1 cellular context compared by ENCODE assay signal in the genomic region with DNA sequence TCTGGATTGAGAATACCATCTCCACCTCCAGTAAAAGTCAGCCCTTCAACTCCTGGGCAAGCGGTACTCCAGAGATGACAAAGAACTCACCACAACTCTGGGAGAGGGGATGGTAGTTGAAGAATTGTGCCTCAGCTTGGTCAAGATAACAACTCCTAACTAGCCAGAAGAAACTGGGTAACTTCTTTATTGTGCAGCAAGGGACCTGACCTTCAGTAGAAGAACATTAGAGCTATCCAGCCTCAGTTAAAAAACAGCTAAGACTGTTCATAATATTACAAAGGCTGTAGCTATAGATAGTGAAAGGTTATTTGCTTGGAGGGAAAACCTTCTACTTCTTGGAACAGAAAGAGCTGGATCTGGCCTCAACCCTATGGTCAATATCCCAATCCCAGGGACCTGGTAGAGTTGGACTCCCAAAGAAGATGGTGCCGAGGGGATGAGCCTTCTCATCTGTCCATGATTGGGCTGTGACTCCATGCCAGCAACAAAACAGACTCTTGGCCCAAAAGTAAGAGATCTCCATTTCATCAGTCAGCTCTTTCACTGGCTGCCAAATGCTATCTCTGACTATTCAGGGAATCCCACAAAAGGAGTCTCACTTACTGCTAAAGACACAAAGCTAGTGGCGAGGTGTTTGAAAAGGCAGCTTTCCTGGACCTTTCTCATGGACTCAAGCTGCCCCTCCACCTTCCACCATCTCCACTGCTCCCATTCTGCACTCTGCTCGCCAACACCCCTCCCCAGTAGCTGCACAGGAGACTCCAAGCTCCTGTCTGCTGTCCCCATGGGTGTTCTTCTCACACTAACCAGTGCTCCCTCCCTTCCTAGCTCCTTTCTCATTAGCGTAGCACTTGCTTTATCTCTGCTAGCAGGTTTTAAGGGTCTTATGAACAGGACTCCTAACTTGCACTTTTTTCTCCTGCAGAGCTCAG.
TF ChIP-seq lines count a peak whose summit lies in the region.

No MANE protein-coding gene starts in this region.

TF ChIP-seq in K562, 482 proteins besides CTCF, POLR2A, EP300 and RAD21 (continued from another document and continues in another):
- TF ChIP-seq NR0B1 (IDR thresholded peaks at IDR 0.05; ENCODE audit: partially characterized antibody) (no peak), ZNF134 (CRISPR knock-in tag; conservative IDR thresholded peaks at IDR 0.05) (no peak), THRAP3 (IDR thresholded peaks at IDR 0.05; ENCODE audit: borderline replicate concordance) (no peak), FOS (IDR thresholded peaks at IDR 0.05; ENCODE audit: extremely low read depth, insufficient read length) (no peak), SETDB1 (IDR thresholded peaks at IDR 0.05; ENCODE audit: low read length) (no peak), ZNF444 (CRISPR knock-in tag; IDR thresholded peaks at IDR 0.05) (peak; percentile 71; the same call in 1 of the 2 replicates), GATA2 (CRISPR knock-in tag; IDR thresholded peaks at IDR 0.05) (no peak), ZBTB1 (CRISPR knock-in tag; IDR thresholded peaks at IDR 0.05; ENCODE audit: borderline replicate concordance, low read depth) (peak; percentile 45; the same call in 1 of the 2 replicates), SMARCB1 (IDR thresholded peaks at IDR 0.05; ENCODE audit: insufficient read length, low read depth) (no peak), ELF1 (tag; IDR thresholded peaks at IDR 0.05) (no peak), HNRNPL (IDR thresholded peaks at IDR 0.05; ENCODE audit: low read depth, low read length) (peak; percentile 36; the same call in 1 of the 2 replicates), ZNF165 (CRISPR knock-in tag; IDR thresholded peaks at IDR 0.05; ENCODE audit: borderline replicate concordance) (no peak), XRCC5 (IDR thresholded peaks at IDR 0.05; ENCODE audit: low read depth, low read length) (no peak), TAF15 (IDR thresholded peaks at IDR 0.05; ENCODE audit: low read depth, low read length) (no peak), ZBTB26 (CRISPR knock-in tag; IDR thresholded peaks at IDR 0.05) (peak; percentile 99), FOXJ2 (tag; IDR thresholded peaks at IDR 0.05) (no peak), XRCC3 (IDR thresholded peaks at IDR 0.05) (no peak), DMBX1 (CRISPR knock-in tag; IDR thresholded peaks at IDR 0.05; ENCODE audit: borderline replicate concordance) (no peak), FOXM1 (IDR thresholded peaks at IDR 0.05; ENCODE audit: low read depth) (no peak), FOXM1 (CRISPR knock-in tag; IDR thresholded peaks at IDR 0.05; ENCODE audit: low read depth) (no peak), FOSL1 (tag; conservative IDR thresholded peaks at IDR 0.05) (no peak; the same call in 1 of the 2 replicates), ETS2 (tag; IDR thresholded peaks at IDR 0.05; ENCODE audit: borderline replicate concordance, poor library complexity, severe bottlenecking) (no peak), DPF2 (IDR thresholded peaks at IDR 0.05) (no peak), RNF2 (IDR thresholded peaks at IDR 0.05) (peak; percentile 91), USF2 (CRISPR knock-in tag; IDR thresholded peaks at IDR 0.05) (no peak), KLF1 (tag; IDR thresholded peaks at IDR 0.05) (no peak), ZNF146 (CRISPR knock-in tag; IDR thresholded peaks at IDR 0.05; ENCODE audit: unreplicated experiment) (no peak), LCOR (CRISPR knock-in tag; IDR thresholded peaks at IDR 0.05) (peak; percentile 52; the same call in 1 of the 2 replicates), TBP (optimal IDR thresholded peaks at IDR 0.05; ENCODE audit: low read depth, low read length) (peak; percentile 98), ILK (tag; IDR thresholded peaks at IDR 0.05; ENCODE audit: borderline replicate concordance, low read depth) (no peak), SNRNP70 (optimal IDR thresholded peaks at IDR 0.05; ENCODE audit: low read depth, low read length) (no peak), HMG20B (CRISPR knock-in tag; IDR thresholded peaks at IDR 0.05) (peak; percentile 88), FOXP4 (CRISPR knock-in tag; IDR thresholded peaks at IDR 0.05; ENCODE audit: borderline replicate concordance) (no peak), TBL1XR1 (IDR thresholded peaks at IDR 0.05; ENCODE audit: low read length in 2 of 2) (no peak; a peak in 1 of 4 replicates), U2AF1 (optimal IDR thresholded peaks at IDR 0.05; ENCODE audit: low read depth, low read length) (no peak), HMGXB4 (CRISPR knock-in tag; IDR thresholded peaks at IDR 0.05) (peak; percentile 50; the same call in 1 of the 2 replicates)
- TF ChIP-seq, protein P1, sequence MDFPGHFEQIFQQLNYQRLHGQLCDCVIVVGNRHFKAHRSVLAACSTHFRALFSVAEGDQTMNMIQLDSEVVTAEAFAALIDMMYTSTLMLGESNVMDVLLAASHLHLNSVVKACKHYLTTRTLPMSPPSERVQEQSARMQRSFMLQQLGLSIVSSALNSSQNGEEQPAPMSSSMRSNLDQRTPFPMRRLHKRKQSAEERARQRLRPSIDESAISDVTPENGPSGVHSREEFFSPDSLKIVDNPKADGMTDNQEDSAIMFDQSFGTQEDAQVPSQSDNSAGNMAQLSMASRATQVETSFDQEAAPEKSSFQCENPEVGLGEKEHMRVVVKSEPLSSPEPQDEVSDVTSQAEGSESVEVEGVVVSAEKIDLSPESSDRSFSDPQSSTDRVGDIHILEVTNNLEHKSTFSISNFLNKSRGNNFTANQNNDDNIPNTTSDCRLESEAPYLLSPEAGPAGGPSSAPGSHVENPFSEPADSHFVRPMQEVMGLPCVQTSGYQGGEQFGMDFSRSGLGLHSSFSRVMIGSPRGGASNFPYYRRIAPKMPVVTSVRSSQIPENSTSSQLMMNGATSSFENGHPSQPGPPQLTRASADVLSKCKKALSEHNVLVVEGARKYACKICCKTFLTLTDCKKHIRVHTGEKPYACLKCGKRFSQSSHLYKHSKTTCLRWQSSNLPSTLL (IDR thresholded peaks at IDR 0.05) = no peak
- TF ChIP-seq, protein P2, sequence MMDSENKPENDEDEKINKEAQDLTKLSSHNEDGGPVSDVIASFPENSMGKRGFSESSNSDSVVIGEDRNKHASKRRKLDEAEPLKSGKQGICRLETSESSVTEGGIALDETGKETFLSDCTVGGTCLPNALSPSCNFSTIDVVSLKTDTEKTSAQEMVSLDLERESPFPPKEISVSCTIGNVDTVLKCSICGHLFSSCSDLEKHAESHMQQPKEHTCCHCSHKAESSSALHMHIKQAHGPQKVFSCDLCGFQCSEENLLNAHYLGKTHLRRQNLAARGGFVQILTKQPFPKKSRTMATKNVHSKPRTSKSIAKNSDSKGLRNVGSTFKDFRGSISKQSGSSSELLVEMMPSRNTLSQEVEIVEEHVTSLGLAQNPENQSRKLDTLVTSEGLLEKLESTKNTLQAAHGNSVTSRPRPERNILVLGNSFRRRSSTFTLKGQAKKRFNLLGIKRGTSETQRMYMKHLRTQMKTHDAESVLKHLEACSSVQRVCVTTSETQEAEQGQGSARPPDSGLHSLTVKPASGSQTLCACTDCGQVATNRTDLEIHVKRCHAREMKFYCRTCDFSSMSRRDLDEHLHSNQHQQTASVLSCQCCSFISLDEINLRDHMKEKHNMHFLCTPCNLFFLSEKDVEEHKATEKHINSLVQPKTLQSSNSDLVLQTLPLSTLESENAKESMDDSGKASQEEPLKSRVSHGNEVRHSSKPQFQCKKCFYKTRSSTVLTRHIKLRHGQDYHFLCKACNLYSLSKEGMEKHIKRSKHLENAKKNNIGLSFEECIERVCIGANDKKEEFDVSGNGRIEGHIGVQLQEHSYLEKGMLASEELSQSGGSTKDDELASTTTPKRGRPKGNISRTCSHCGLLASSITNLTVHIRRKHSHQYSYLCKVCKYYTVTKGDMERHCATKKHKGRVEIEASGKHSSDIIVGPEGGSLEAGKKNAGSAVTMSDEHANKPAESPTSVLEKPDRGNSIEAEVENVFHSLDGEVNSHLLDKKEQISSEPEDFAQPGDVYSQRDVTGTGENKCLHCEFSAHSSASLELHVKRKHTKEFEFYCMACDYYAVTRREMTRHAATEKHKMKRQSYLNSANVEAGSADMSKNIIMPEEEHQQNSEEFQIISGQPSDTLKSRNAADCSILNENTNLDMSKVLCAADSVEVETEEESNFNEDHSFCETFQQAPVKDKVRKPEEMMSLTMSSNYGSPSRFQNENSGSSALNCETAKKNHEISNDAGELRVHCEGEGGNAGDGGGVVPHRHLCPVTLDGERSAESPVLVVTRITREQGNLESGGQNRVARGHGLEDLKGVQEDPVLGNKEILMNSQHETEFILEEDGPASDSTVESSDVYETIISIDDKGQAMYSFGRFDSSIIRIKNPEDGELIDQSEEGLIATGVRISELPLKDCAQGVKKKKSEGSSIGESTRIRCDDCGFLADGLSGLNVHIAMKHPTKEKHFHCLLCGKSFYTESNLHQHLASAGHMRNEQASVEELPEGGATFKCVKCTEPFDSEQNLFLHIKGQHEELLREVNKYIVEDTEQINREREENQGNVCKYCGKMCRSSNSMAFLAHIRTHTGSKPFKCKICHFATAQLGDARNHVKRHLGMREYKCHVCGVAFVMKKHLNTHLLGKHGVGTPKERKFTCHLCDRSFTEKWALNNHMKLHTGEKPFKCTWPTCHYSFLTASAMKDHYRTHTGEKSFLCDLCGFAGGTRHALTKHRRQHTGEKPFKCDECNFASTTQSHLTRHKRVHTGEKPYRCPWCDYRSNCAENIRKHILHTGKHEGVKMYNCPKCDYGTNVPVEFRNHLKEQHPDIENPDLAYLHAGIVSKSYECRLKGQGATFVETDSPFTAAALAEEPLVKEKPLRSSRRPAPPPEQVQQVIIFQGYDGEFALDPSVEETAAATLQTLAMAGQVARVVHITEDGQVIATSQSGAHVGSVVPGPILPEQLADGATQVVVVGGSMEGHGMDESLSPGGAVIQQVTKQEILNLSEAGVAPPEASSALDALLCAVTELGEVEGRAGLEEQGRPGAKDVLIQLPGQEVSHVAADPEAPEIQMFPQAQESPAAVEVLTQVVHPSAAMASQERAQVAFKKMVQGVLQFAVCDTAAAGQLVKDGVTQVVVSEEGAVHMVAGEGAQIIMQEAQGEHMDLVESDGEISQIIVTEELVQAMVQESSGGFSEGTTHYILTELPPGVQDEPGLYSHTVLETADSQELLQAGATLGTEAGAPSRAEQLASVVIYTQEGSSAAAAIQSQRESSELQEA (IDR thresholded peaks at IDR 0.05; ENCODE audit: low read depth) = no peak
- TF ChIP-seq, protein P3, sequence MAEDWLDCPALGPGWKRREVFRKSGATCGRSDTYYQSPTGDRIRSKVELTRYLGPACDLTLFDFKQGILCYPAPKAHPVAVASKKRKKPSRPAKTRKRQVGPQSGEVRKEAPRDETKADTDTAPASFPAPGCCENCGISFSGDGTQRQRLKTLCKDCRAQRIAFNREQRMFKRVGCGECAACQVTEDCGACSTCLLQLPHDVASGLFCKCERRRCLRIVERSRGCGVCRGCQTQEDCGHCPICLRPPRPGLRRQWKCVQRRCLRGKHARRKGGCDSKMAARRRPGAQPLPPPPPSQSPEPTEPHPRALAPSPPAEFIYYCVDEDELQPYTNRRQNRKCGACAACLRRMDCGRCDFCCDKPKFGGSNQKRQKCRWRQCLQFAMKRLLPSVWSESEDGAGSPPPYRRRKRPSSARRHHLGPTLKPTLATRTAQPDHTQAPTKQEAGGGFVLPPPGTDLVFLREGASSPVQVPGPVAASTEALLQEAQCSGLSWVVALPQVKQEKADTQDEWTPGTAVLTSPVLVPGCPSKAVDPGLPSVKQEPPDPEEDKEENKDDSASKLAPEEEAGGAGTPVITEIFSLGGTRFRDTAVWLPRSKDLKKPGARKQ (CRISPR knock-in tag; IDR thresholded peaks at IDR 0.05) = no peak
